10 cellular contexts compared by ENCODE assay signal in the genomic region with DNA sequence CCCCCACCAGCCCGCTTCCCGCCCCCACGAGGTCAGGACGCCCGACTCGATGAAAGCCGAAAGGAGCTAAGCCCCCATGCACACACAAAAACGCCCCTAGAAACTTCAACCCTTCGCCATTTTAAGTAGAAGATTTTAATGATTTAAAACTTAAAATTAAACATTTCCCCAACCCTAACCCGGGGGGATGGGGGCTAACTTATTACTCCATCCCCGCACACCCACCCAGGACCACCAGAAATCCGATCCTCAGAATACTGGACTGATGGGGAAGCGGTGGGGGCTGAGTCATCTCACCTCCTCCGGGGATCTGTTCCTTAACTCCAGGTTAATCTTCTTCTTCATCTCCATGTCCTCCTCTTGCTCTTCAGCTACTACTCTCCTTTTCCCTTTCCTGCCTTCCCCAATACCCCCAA. TPM values are rescaled to one million over a fixed set of nuclear protein-coding genes. Genes with fewer than 3 reads are reported as not detected.
DNase-seq lines count a peak whose midpoint lies in the region; ATAC-seq, FAIRE-seq and TF ChIP-seq lines count a peak whose summit lies in the region.
"Had no signal": no experiment of that assay in that cellular context is flagged by ENCODE, and none has a peak within 500 bp of the region (broad histone marks: within the 10 kb centered on the region; RNA-seq: fewer than 3 reads in every experiment).

No MANE protein-coding gene starts in this region.

- peaks cover 21% of the 10 kb centered on the region for H3K36me3 Mint-ChIP-seq in activated CD8-positive, alpha-beta memory T cell treated with anti-CD3 and anti-CD28 coated beads, Interleukin-2, amount 10 ng/mL, durations not matched to agents 7 days and 5 days

- H3K4me1 ChIP-seq in neuron (ENCODE audit: insufficient read depth, low read length) = peaks cover 12% of the 10 kb centered on the region

- CTCF ChIA-PET in activated CD8-positive, alpha-beta memory T cell treated with anti-CD3 and anti-CD28 coated beads, Interleukin-2, amount 10 ng/mL, durations not matched to agents 7 days and 5 days (lab: Charles Lee) = no interaction called here

- no peak overlapping the region for H2AFZ ChIP-seq in neuron (ENCODE audit: low read depth, low read length)

- peaks cover 22% of the 10 kb centered on the region for H3K4me1 Mint-ChIP-seq in activated CD8-positive, alpha-beta memory T cell treated with anti-CD3 and anti-CD28 coated beads, Interleukin-2, amount 10 ng/mL, durations not matched to agents 7 days and 5 days

- no peaks in the 10 kb centered on the region for H3K9me3 ChIP-seq in neuron (ENCODE audit: low read length)

- H3K4me3 Mint-ChIP-seq in activated CD8-positive, alpha-beta memory T cell treated with anti-CD3 and anti-CD28 coated beads, Interleukin-2, amount 10 ng/mL, durations not matched to agents 7 days and 5 days = no peak overlapping the region
- H3K4me3 Mint-ChIP-seq: central memory CD8-positive, alpha-beta T cell had no signal

- no peak for TF ChIP-seq CTCF in epithelial cell of esophagus (IDR thresholded peaks at IDR 0.05; ENCODE audit: insufficient read depth, low read depth, low read length, missing control alignments)

- FAIRE-seq in RCC 7860 (lab: Jason Lieb, UNC) = no peak

- no peaks in the 10 kb centered on the region for H3K27me3 Mint-ChIP-seq in activated CD8-positive, alpha-beta memory T cell treated with anti-CD3 and anti-CD28 coated beads, Interleukin-2, amount 10 ng/mL, durations not matched to agents 7 days and 5 days
- H3K27me3 Mint-ChIP-seq: central memory CD8-positive, alpha-beta T cell had no signal

- H3K36me3 ChIP-seq in neuron (ENCODE audit: insufficient read depth, low read length) = peaks cover 5% of the 10 kb centered on the region

- H3K27me3 ChIP-seq in neuron (ENCODE audit: insufficient read depth, low read length) = no peaks in the 10 kb centered on the region

- no peaks in the 10 kb centered on the region for H3K9me3 Mint-ChIP-seq in activated CD8-positive, alpha-beta memory T cell treated with anti-CD3 and anti-CD28 coated beads, Interleukin-2, amount 10 ng/mL, durations not matched to agents 7 days and 5 days (ENCODE audit: low read depth)
- H3K9me3 Mint-ChIP-seq: central memory CD8-positive, alpha-beta T cell had no signal

- ATAC-seq in activated CD8-positive, alpha-beta memory T cell treated with anti-CD3 and anti-CD28 coated beads, Interleukin-2, amount 10 ng/mL, durations not matched to agents 7 days and 5 days = no peak
- ATAC-seq in GM18873 (IDR thresholded peaks at IDR 0.05; ENCODE audit: low FRiP score, unreplicated experiment) = no peak
- ATAC-seq in GM19395 (IDR thresholded peaks at IDR 0.05; ENCODE audit: unreplicated experiment) = no peak

- H3K27ac Mint-ChIP-seq in activated CD8-positive, alpha-beta memory T cell treated with anti-CD3 and anti-CD28 coated beads, Interleukin-2, amount 10 ng/mL, durations not matched to agents 7 days and 5 days = no peak overlapping the region

- H3K4me3 ChIP-seq in epithelial cell of esophagus (ENCODE audit: low read length) (peak overlapping the region; percentile 59), neuron (ENCODE audit: low read length) (peak overlapping the region; percentile 94)

- peak; percentile 76 for DNase-seq in activated CD8-positive, alpha-beta memory T cell treated with anti-CD3 and anti-CD28 coated beads for 24 hours
- DNase-seq in activated CD8-positive, alpha-beta memory T cell treated with anti-CD3 and anti-CD28 coated beads, Interleukin-2, amount 10 ng/mL, durations not matched to agents 7 days and 5 days = no peak
- DNase-seq in RCC 7860 (ENCODE audit: low spot score) = peak; percentile 21
- peak; percentile 41 for DNase-seq in epithelial cell of esophagus (ENCODE audit: low read depth)
- DNase-seq in NCI-H1436 (lab: John Stamatoyannopoulos, UW) = no peak

RNA-seq across cellular contexts. Expression of a gene that starts 0.5 kb away (rescaled TPM):
- 100 to 1,000 TPM; 130 to 173 TPM for total RNA-seq in activated CD8-positive, alpha-beta memory T cell treated with anti-CD3 and anti-CD28 coated beads, Interleukin-2, amount 10 ng/mL, durations not matched to agents 7 days and 5 days

RNA-seq across cellular contexts. Expression of a gene that starts 22.1 kb away (rescaled TPM):
- not detected for total RNA-seq in activated CD8-positive, alpha-beta memory T cell treated with anti-CD3 and anti-CD28 coated beads, Interleukin-2, amount 10 ng/mL, durations not matched to agents 7 days and 5 days
- total RNA-seq: subcutaneous adipose tissue had no signal

RNA-seq across cellular contexts. Expression of a gene that starts 33.4 kb away (rescaled TPM):
- total RNA-seq in activated CD8-positive, alpha-beta memory T cell treated with anti-CD3 and anti-CD28 coated beads, Interleukin-2, amount 10 ng/mL, durations not matched to agents 7 days and 5 days = 100 to 1,000 TPM; 122 to 142 TPM

RNA-seq across cellular contexts. Expression of a gene that starts 37.1 kb away (rescaled TPM):
- 1 to 10 TPM in 1 of 2 experiments, under 1 TPM in 1; 0.40 to 1.8 TPM for total RNA-seq in activated CD8-positive, alpha-beta memory T cell treated with anti-CD3 and anti-CD28 coated beads, Interleukin-2, amount 10 ng/mL, durations not matched to agents 7 days and 5 days

RNA-seq across cellular contexts. Expression of a gene that starts 46.9 kb away (rescaled TPM):
- 1 to 10 TPM in 1 of 2 experiments, under 1 TPM in 1; 0.44 to 1.7 TPM for total RNA-seq in activated CD8-positive, alpha-beta memory T cell treated with anti-CD3 and anti-CD28 coated beads, Interleukin-2, amount 10 ng/mL, durations not matched to agents 7 days and 5 days

Comparison
In these comparisons a context has a peak if more than half of its experiments do, and no peak if none do; other contexts are left out.
1. DNase-seq: peak in activated CD8-positive, alpha-beta memory T cell treated with anti-CD3 and anti-CD28 coated beads for 24 hours (single experiment), RCC 7860 (single experiment) and epithelial cell of esophagus (single experiment); none in activated CD8-positive, alpha-beta memory T cell treated with anti-CD3 and anti-CD28 coated beads, Interleukin-2, amount 10 ng/mL, durations not matched to agents 7 days and 5 days (single experiment) and NCI-H1436 (single experiment).